20 cellular contexts compared by ENCODE assay signal in genomic region chr16:53478965-53479364, GRCh38.
"Had no signal": no experiment of that assay in that cellular context is flagged by ENCODE, and none has a peak within 500 bp of the region (broad histone marks: within the 10 kb centered on the region; RNA-seq: fewer than 3 reads in every experiment).

No MANE protein-coding gene starts in this region.

- ATAC-seq: foreskin keratinocyte, left lung, lower lobe of right lung, right lobe of liver had no signal

- H3K4me3 ChIP-seq: colonic mucosa, left lung, lower lobe of right lung, prostate gland, right lobe of liver, stomach, thoracic aorta, transverse colon had no signal

- H3K27me3 Mint-ChIP-seq: memory B cell had no signal

- H3K4me1 ChIP-seq: colonic mucosa, foreskin keratinocyte, lower lobe of right lung, parathyroid adenoma, prostate gland, transverse colon had no signal

- H3K9me3 Mint-ChIP-seq: immature natural killer cell, mesothelial cell of epicardium, nephron had no signal

- H3K27me3 ChIP-seq: colonic mucosa, foreskin keratinocyte, left lung, right lobe of liver, stomach, transverse colon had no signal

- H3K27ac ChIP-seq: colonic mucosa, foreskin keratinocyte, lower lobe of right lung, parathyroid adenoma, prostate gland, right lobe of liver, thoracic aorta, transverse colon had no signal

- H3K27ac Mint-ChIP-seq: mesothelial cell of epicardium, nephron had no signal

- H3K4me3 Mint-ChIP-seq: memory B cell, mesothelial cell of epicardium, nephron had no signal

- H3K9me3 ChIP-seq: colonic mucosa, left lung, lower lobe of right lung, prostate gland, right lobe of liver, stomach, thoracic aorta, transverse colon had no signal

- DNase-seq: colonic mucosa; dermis blood vessel endothelial cell; foreskin keratinocyte; immature natural killer cell; left lung; lower lobe of right lung; right lobe of liver; stimulated activated CD4-positive, alpha-beta T cell treated with anti-CD3 and anti-CD28 coated beads, Interleukin-15, amount 100 ng/mL, for 24 hours; stimulated activated CD4-positive, alpha-beta T cell treated with anti-CD3 and anti-CD28 coated beads, Interleukin-1b, Interleukin-23, amount 100 ng/mL, for 48 hours; stimulated activated CD4-positive, alpha-beta T cell treated with anti-CD3 and anti-CD28 coated beads, Interleukin-4, amount 100 ng/mL, for 24 hours; stimulated activated naive CD4-positive, alpha-beta T cell; stomach; substantia nigra; transverse colon had no signal

- H3K4me1 Mint-ChIP-seq: mesothelial cell of epicardium, nephron had no signal
